1 cellular context compared by ENCODE assay signal in the genomic region with DNA sequence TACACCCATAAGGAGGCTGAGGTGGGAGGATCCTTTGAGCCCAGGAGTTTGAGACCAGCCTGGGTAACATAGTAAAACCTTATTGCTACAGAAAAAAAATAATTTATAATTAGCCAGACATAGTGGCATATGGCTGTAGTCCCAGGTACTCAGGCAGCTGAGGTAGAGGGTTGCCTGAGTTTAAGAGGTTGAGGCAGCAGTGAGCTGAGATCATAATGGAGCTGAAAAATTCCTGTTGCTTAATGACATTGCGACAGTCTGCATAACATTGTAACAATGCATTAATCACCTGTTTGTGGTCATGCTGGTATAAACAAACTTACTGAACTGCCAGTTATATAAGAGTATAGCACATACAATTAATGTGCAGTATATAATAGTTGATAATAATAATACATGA.
TF ChIP-seq lines count a peak whose summit lies in the region.

No MANE protein-coding gene starts in this region.

TF ChIP-seq in H1, 55 proteins besides CTCF, POLR2A, EP300 and RAD21 (continued from another document):
- TF ChIP-seq SUZ12 (IDR thresholded peaks at IDR 0.05; ENCODE audit: low read length) (no peak), RBBP5 (IDR thresholded peaks at IDR 0.05; ENCODE audit: borderline replicate concordance, low read depth, low read length) (no peak)
